ENCODE assay signal across 1 cellular context in the genomic region with DNA sequence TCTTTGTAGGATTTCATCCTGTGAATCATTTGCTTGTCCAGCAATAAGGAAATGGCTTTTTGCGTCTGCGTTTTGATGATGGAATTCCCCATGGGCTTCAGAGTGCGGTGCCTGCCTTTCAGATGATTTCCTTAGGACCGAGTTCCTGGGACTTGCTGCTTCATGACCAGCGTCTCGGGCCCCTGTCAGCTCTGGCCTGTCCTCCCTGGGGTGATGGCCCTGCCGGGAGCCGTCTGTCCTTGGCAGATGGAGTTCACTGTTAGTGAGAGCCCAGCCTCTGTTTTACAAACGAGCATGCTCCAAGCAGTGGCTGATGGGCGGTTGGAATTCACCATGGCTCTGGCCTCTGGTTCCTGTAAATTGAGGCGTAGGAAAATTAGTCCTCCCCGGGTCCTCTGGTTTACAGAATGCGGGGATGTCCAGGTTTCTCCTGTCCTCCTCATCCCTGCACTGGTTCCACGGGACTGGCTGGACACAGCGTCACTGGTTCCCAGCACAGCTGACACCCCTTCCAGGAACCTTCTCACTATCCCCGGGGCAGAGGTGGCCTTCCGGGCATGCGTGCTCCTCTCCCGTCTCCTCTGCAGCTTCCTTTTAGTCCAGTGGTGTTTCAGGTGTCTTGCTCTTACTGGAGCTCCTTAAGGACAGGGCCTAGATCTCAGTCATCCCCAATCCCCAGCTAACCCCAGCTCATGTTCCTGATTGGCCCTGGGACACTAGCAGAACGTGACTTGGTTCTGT.
TF ChIP-seq lines count a peak whose summit lies in the region.

No MANE protein-coding gene starts in this region.

TF ChIP-seq in WTC11, 78 proteins besides CTCF, POLR2A, EP300 and RAD21:
- TF ChIP-seq, protein P1, sequence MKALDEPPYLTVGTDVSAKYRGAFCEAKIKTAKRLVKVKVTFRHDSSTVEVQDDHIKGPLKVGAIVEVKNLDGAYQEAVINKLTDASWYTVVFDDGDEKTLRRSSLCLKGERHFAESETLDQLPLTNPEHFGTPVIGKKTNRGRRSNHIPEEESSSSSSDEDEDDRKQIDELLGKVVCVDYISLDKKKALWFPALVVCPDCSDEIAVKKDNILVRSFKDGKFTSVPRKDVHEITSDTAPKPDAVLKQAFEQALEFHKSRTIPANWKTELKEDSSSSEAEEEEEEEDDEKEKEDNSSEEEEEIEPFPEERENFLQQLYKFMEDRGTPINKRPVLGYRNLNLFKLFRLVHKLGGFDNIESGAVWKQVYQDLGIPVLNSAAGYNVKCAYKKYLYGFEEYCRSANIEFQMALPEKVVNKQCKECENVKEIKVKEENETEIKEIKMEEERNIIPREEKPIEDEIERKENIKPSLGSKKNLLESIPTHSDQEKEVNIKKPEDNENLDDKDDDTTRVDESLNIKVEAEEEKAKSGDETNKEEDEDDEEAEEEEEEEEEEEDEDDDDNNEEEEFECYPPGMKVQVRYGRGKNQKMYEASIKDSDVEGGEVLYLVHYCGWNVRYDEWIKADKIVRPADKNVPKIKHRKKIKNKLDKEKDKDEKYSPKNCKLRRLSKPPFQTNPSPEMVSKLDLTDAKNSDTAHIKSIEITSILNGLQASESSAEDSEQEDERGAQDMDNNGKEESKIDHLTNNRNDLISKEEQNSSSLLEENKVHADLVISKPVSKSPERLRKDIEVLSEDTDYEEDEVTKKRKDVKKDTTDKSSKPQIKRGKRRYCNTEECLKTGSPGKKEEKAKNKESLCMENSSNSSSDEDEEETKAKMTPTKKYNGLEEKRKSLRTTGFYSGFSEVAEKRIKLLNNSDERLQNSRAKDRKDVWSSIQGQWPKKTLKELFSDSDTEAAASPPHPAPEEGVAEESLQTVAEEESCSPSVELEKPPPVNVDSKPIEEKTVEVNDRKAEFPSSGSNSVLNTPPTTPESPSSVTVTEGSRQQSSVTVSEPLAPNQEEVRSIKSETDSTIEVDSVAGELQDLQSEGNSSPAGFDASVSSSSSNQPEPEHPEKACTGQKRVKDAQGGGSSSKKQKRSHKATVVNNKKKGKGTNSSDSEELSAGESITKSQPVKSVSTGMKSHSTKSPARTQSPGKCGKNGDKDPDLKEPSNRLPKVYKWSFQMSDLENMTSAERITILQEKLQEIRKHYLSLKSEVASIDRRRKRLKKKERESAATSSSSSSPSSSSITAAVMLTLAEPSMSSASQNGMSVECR (CRISPR knock-in tag; IDR thresholded peaks at IDR 0.05; ENCODE audit: borderline replicate concordance), result no peak
- TF ChIP-seq RORB (CRISPR knock-in tag; IDR thresholded peaks at IDR 0.05), result no peak
- TF ChIP-seq ETV6 (CRISPR knock-in tag; IDR thresholded peaks at IDR 0.05), result no peak
- no peak for TF ChIP-seq NR1H2 (CRISPR knock-in tag; IDR thresholded peaks at IDR 0.05)
- no peak for TF ChIP-seq SOX15 (CRISPR knock-in tag; IDR thresholded peaks at IDR 0.05)
- TF ChIP-seq TEAD1 (CRISPR knock-in tag; IDR thresholded peaks at IDR 0.05), result no peak
- TF ChIP-seq FOXJ3 (CRISPR knock-in tag; IDR thresholded peaks at IDR 0.05; ENCODE audit: borderline replicate concordance), result no peak
- TF ChIP-seq, protein P2, sequence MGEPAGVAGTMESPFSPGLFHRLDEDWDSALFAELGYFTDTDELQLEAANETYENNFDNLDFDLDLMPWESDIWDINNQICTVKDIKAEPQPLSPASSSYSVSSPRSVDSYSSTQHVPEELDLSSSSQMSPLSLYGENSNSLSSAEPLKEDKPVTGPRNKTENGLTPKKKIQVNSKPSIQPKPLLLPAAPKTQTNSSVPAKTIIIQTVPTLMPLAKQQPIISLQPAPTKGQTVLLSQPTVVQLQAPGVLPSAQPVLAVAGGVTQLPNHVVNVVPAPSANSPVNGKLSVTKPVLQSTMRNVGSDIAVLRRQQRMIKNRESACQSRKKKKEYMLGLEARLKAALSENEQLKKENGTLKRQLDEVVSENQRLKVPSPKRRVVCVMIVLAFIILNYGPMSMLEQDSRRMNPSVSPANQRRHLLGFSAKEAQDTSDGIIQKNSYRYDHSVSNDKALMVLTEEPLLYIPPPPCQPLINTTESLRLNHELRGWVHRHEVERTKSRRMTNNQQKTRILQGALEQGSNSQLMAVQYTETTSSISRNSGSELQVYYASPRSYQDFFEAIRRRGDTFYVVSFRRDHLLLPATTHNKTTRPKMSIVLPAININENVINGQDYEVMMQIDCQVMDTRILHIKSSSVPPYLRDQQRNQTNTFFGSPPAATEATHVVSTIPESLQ (CRISPR knock-in tag; IDR thresholded peaks at IDR 0.05), result no peak
- TF ChIP-seq NFATC4 (CRISPR knock-in tag; IDR thresholded peaks at IDR 0.05), result no peak
- TF ChIP-seq, protein P3, sequence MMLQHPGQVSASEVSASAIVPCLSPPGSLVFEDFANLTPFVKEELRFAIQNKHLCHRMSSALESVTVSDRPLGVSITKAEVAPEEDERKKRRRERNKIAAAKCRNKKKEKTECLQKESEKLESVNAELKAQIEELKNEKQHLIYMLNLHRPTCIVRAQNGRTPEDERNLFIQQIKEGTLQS (CRISPR knock-in tag; conservative IDR thresholded peaks at IDR 0.05), result no peak
